7 cellular contexts compared by ENCODE assay signal in the genomic region with DNA sequence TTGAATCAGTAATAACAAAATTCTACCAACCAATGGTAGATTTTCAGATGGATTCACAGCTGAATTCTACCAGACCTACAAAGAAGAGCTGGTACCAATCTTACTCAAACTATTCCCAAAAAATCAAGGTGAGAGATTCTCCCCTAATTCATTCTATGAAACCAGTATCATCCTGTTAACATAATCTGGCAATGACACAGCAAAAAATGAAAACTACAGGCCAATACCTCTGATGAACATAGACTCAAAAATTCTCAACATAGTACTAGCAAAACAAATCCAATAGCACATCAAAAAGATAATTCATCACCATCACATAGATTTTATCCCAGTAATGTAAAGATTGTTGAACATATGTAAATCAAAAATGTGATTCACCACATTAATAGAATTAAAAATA.
"Had no signal": no experiment of that assay in that cellular context is flagged by ENCODE, and none has a peak within 500 bp of the region (broad histone marks: within the 10 kb centered on the region; RNA-seq: fewer than 3 reads in every experiment).

No MANE protein-coding gene starts in this region.

- H3K4me3 ChIP-seq: GM23248 had no signal

- FAIRE-seq: H1, H54 had no signal

- H3K27ac ChIP-seq: GM23248 had no signal

- DNase-seq: GM23248, H9, HCEC 1CT, Kasumi-1, KG1 had no signal
